22 cellular contexts compared by ENCODE assay signal in genomic region chr2:40700211-40700954, GRCh38.
"Had no signal": no experiment of that assay in that cellular context is flagged by ENCODE, and none has a peak within 500 bp of the region (broad histone marks: within the 10 kb centered on the region; RNA-seq: fewer than 3 reads in every experiment).

No MANE protein-coding gene starts in this region.

- ATAC-seq: activated CD8-positive, alpha-beta T cell treated with anti-CD3 and anti-CD28 coated beads for 36 hours; activated naive CD8-positive, alpha-beta T cell treated with anti-CD3 and anti-CD28 coated beads, Interleukin-2, amount 50 U/mL, for 24 hours; activated T-cell treated with anti-CD3 and anti-CD28 coated beads, Interleukin-2, amount 50 U/mL, for 4 hours; activated T-helper 17 cell treated with anti-CD3 and anti-CD28 coated beads, Interleukin-2, amount 50 U/mL, for 72 hours; heart left ventricle; left ventricle myocardium superior had no signal

- FAIRE-seq: endometrium, small intestine had no signal

- H3K4me3 ChIP-seq: breast epithelium, heart left ventricle, sigmoid colon, tibial nerve had no signal

- H3K27me3 ChIP-seq: breast epithelium, heart left ventricle, neutrophil, sigmoid colon, tibial nerve had no signal

- H3K27ac ChIP-seq: breast epithelium, heart left ventricle, neutrophil, sigmoid colon, tibial nerve had no signal

- H3K9me3 ChIP-seq: breast epithelium, neutrophil, sigmoid colon, tibial nerve had no signal

- H3K36me3 ChIP-seq: breast epithelium, heart left ventricle, neutrophil, sigmoid colon, tibial nerve had no signal

- DNase-seq: activated B cell treated with CpG ODN at 0.5 μM for 24 hours; activated CD4-positive, alpha-beta T cell treated with anti-CD3 and anti-CD28 coated beads, Interleukin-2, amount 50 U/mL, for 1 hour; activated CD8-positive, alpha-beta T cell treated with anti-CD3 and anti-CD28 coated beads for 36 hours; activated naive CD8-positive, alpha-beta T cell treated with anti-CD3 and anti-CD28 coated beads, Interleukin-2, amount 50 U/mL, for 24 hours; activated T-cell treated with anti-CD3 and anti-CD28 coated beads, Interleukin-2, amount 50 U/mL, for 4 hours; amygdala; dermis blood vessel endothelial cell; effector CD4-positive, alpha-beta T cell; foreskin fibroblast; heart left ventricle; hypothalamus; left ventricle myocardium superior; sigmoid colon; small intestine; stimulated activated CD4-positive, alpha-beta T cell treated with anti-CD3 and anti-CD28 coated beads, Interleukin-1b, Interleukin-23, amount 100 ng/mL, for 48 hours; stimulated activated naive CD4-positive, alpha-beta T cell treated with Interleukin-2 at 50 U/mL for 16 hours; T-helper 2 cell had no signal

- H3K4me1 ChIP-seq: breast epithelium, heart left ventricle, tibial nerve had no signal
